In the genomic region with DNA sequence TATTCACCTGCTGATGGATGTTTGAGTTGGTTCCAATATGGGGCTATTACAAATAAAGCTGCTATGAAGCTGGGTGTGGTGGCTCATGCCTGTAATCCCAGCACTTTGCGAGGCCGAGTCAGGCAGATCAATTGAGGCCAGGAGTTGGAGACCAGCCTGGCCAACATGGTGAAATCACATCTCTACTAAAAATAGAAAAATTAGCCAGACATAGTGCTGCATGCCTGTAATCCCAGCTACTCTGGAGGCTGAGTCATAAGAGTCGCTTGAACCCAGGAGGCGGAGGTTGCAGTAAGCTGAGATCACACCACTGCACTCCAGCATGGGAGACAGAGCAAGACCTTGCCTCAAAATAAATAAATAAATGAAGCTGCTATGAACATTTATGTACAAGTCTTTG, we compare ENCODE assay signal across 1 cellular context.
TF ChIP-seq lines count a peak whose summit lies in the region.
"Not testable (repeated sequence)": the region's sequence is repeated elsewhere in the genome, so short reads cannot be mapped to it uniquely, and the experiment has no call there.

No MANE protein-coding gene starts in this region.

TF ChIP-seq in K562, 482 proteins besides CTCF, POLR2A, EP300 and RAD21:
- TF ChIP-seq, protein P1, sequence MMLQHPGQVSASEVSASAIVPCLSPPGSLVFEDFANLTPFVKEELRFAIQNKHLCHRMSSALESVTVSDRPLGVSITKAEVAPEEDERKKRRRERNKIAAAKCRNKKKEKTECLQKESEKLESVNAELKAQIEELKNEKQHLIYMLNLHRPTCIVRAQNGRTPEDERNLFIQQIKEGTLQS (IDR thresholded peaks at IDR 0.05): peak; percentile 21; the same call in 1 of the 2 replicates
- TF ChIP-seq, protein P1 (CRISPR knock-in tag; conservative IDR thresholded peaks at IDR 0.05): not testable (repeated sequence)
- TF ChIP-seq JUN (IDR thresholded peaks at IDR 0.05; ENCODE audit: borderline replicate concordance, low read depth, low read length): 0 out of 2 replicates have a peak, but pooled peaks have one; percentile 11
- not testable (repeated sequence) for TF ChIP-seq JUN (CRISPR knock-in tag; IDR thresholded peaks at IDR 0.05; ENCODE audit: borderline replicate concordance)
